ENCODE assay signal across 25 cellular contexts in genomic region chr5:74605759-74606158, GRCh38.
"Had no signal": no experiment of that assay in that cellular context is flagged by ENCODE, and none has a peak within 500 bp of the region (broad histone marks: within the 10 kb centered on the region; RNA-seq: fewer than 3 reads in every experiment).

No MANE protein-coding gene starts in this region.

- H3K4me2 ChIP-seq: hepatocyte had no signal

- H3K79me2 ChIP-seq: hepatocyte had no signal

- H3K9me3 ChIP-seq: esophagus muscularis mucosa, esophagus squamous epithelium, gastrocnemius medialis, gastroesophageal sphincter, heart left ventricle, heart right ventricle had no signal

- H3K36me3 ChIP-seq: esophagus muscularis mucosa, esophagus squamous epithelium, gastrocnemius medialis, gastroesophageal sphincter, heart left ventricle, heart right ventricle had no signal

- H3K27ac ChIP-seq: coronary artery, dorsolateral prefrontal cortex, epithelial cell of prostate, esophagus muscularis mucosa, esophagus squamous epithelium, foreskin keratinocyte, gastrocnemius medialis, gastroesophageal sphincter, heart left ventricle, heart right ventricle, hepatocyte had no signal

- H2AFZ ChIP-seq: hepatocyte had no signal

- H3K4me1 ChIP-seq: esophagus muscularis mucosa, esophagus squamous epithelium, foreskin keratinocyte, gastrocnemius medialis, gastroesophageal sphincter, heart left ventricle, heart right ventricle had no signal

- H3K27me3 ChIP-seq: dorsolateral prefrontal cortex, esophagus muscularis mucosa, esophagus squamous epithelium, foreskin keratinocyte, gastrocnemius medialis, gastroesophageal sphincter, heart left ventricle, heart right ventricle, hepatocyte had no signal

- ATAC-seq: effector memory CD8-positive, alpha-beta T cell; esophagus mucosa; foreskin keratinocyte; gastrocnemius medialis; gastroesophageal sphincter; heart left ventricle; heart right ventricle had no signal

- H3K4me3 ChIP-seq: coronary artery, dorsolateral prefrontal cortex, esophagus muscularis mucosa, esophagus squamous epithelium, gastrocnemius medialis, gastroesophageal sphincter, heart left ventricle, heart right ventricle, hepatocyte had no signal

- DNase-seq: cortex of kidney; dermis blood vessel endothelial cell; dorsolateral prefrontal cortex; effector CD4-positive, alpha-beta T cell; effector CD8-positive, alpha-beta T cell; effector memory CD4-positive, alpha-beta T cell; effector memory CD8-positive, alpha-beta T cell; endodermal cell; erythroblast; esophagus squamous epithelium; foreskin fibroblast; foreskin keratinocyte; foreskin melanocyte; gastrocnemius medialis; glutamatergic neuron; head of caudate nucleus; heart left ventricle; heart right ventricle; hippocampal formation had no signal
